Comparison of ENCODE assay signal across 8 cellular contexts in the genomic region with DNA sequence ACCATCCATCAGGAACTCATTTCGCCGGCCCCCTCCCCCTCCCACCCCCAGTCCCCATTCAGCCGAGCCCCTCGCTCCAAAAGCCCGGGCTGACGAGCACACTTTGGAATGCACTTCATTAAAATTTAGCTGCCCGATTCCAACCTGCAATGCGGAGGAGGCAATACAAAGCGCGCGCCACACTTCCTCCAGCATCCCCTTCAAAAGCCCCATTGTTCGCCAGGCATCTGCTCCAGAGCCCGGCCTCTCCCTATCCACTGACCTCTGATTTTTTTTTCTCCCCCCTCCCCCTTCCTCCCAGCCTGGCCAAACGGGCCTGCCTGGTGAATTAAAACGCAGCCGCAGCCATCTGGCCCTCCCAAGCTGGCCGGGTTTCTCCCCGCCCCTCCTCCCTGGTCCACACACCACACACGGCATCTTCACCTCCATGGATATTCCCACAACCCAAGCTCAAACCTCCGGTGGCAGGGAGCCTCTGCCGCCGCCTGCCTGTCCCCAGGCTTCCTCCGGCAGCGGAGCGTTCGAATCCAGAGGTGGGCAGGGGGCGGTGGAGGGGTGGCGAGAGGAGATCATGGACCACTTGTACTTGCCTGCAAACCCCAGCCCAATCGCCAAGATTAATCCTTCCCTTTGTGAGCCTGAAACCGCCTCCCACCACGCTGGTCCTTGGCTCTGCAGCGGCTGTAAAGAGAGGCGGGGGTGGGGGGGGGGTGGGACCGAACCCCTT.
DNase-seq lines count a peak whose midpoint lies in the region; TF ChIP-seq lines count a peak whose summit lies in the region.

No MANE protein-coding gene starts in this region.

- peak overlapping the region; percentile 74 for H3K27ac Mint-ChIP-seq in nephron progenitor cell

- TF ChIP-seq CTCF in fibroblast of the aortic adventitia (IDR thresholded peaks at IDR 0.05; ENCODE audit: insufficient read depth, low read length): no peak
- no peak for TF ChIP-seq CTCF in nephron progenitor cell (IDR thresholded peaks at IDR 0.05)

- no peaks in the 10 kb centered on the region for H3K9me3 Mint-ChIP-seq in nephron progenitor cell

- H3K4me3 ChIP-seq in fibroblast of the aortic adventitia (ENCODE audit: low read depth, low read length): peak overlapping the region; percentile 46

- peaks cover 45% of the 10 kb centered on the region for H3K4me1 Mint-ChIP-seq in nephron progenitor cell

- H3K36me3 Mint-ChIP-seq in nephron progenitor cell (ENCODE audit: low read depth): no peaks in the 10 kb centered on the region

- DNase-seq in AG20443 (ENCODE audit: low spot score) (peak; percentile 58), NCI-H510A treated with DMSO at 0.1 percent for 48 hours (lab: John Stamatoyannopoulos, UW) (peak; percentile 30), fibroblast of the aortic adventitia (ENCODE audit: low read depth) (peak; percentile 27), nephron progenitor cell (peak; percentile 52), H4 (ENCODE audit: low spot score) (no peak), T-helper 1 cell (no peak), NCI-H345 (lab: John Stamatoyannopoulos, UW) (no peak), CD1c-positive myeloid dendritic cell (ENCODE audit: extremely low spot score) (no peak)

- H3K4me3 Mint-ChIP-seq in nephron progenitor cell: peak overlapping the region; percentile 89

- H3K27me3 Mint-ChIP-seq in nephron progenitor cell (ENCODE audit: low read depth, poor library complexity): peaks cover 10% of the 10 kb centered on the region

Comparison
In these comparisons a context has a peak if more than half of its experiments do, and no peak if none do; other contexts are left out.
1. DNase-seq: peak in AG20443 (single experiment), NCI-H510A treated with DMSO at 0.1 percent for 48 hours (single experiment), fibroblast of the aortic adventitia (single experiment) and nephron progenitor cell (single experiment); none in H4 (single experiment), T-helper 1 cell (0 of 5), NCI-H345 (single experiment) and CD1c-positive myeloid dendritic cell (single experiment).